ENCODE assay signal across 8 cellular contexts in the genomic region with DNA sequence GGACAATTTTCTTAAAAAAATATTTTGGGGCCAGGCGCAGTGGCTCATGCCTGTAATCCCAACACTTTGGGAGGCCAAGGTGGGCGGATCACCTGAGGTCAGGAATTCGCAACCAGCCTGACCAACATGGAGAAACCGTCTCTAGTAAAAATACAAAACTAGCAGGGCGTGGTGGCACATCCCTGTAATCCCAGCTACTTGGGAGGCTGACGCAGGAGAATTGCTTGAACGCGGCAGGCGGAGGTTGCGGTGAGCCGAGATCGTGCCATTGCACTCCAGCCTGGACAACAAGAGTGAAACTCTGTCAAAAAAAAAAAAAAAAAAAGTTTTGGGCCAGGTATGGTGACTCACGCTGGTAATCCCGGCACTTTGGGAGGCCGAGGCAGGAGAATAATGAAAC. TPM values are rescaled to one million over a fixed set of nuclear protein-coding genes. Genes with fewer than 3 reads are reported as not detected.
DNase-seq lines count a peak whose midpoint lies in the region; ATAC-seq and TF ChIP-seq lines count a peak whose summit lies in the region.
"Not testable (repeated sequence)": the region's sequence is repeated elsewhere in the genome, so short reads cannot be mapped to it uniquely, and the experiment has no call there.

No MANE protein-coding gene starts in this region.

- H3K9me2 ChIP-seq in PC-9 (ENCODE audit: insufficient read depth), result not testable (repeated sequence)

- H3K79me2 ChIP-seq in PC-9 (ENCODE audit: low read depth), result not testable (repeated sequence)

- not testable (repeated sequence) for ATAC-seq in CD8-positive, alpha-beta T cell; effector memory CD8-positive, alpha-beta T cell (replicated peaks); naive thymus-derived CD8-positive, alpha-beta T cell

- not testable (repeated sequence) for H2AFZ ChIP-seq in PC-9

- H3F3A ChIP-seq in PC-9 (ENCODE audit: insufficient read depth, low read depth), result peaks cover 28% of the 10 kb centered on the region

- not testable (repeated sequence) for BruUV-seq in PC-9 (replicated peaks; lab: Mats Ljungman, UMichigan)

- not testable (repeated sequence) for H3K9me3 ChIP-seq in CD8-positive, alpha-beta T cell (ENCODE audit: low read length); PC-9 (ENCODE audit: insufficient read depth, low read depth); ascending aorta; neutrophil; subcutaneous abdominal adipose tissue (ENCODE audit: control insufficient read depth in 5 of 5, low read length in 5 of 5)

- peak overlapping the region; percentile 64 for H3K27ac Mint-ChIP-seq in CD8-positive, alpha-beta T cell
- not testable (repeated sequence) for H3K27ac Mint-ChIP-seq in activated CD4-positive, alpha-beta T cell treated with anti-CD3 and anti-CD28 coated beads, Interleukin-2, amount 10 ng/mL, durations not matched to agents 24 days and 14 days
- peak overlapping the region; percentile 51 to 58 for H3K27ac Mint-ChIP-seq in effector memory CD8-positive, alpha-beta T cell
- H3K27ac Mint-ChIP-seq in naive thymus-derived CD8-positive, alpha-beta T cell, result peak overlapping the region in 6 of 10 donors; percentile 36 to 72 (median 58)

- POLR2A ChIA-PET in CD8-positive, alpha-beta T cell (lab: Charles Lee), result interaction anchor here (1.5 kb wide), 1 partner anchor 18 kb away, joined by 6 read pairs; no protein-coding TSS in a partner anchor
- POLR2A ChIA-PET in PC-9 (lab: Charles Lee; ENCODE audit: unreplicated experiment); naive thymus-derived CD8-positive, alpha-beta T cell (lab: Charles Lee): not testable (repeated sequence)

- H3K36me3 ChIP-seq in CD8-positive, alpha-beta T cell (ENCODE audit: insufficient read depth, low read length), result peaks cover 13% of the 10 kb centered on the region
- H3K36me3 ChIP-seq in PC-9 (ENCODE audit: low read depth), result peaks cover 26% of the 10 kb centered on the region; the same call in 1 of the 2 replicates
- H3K36me3 ChIP-seq in ascending aorta, result peaks cover 23 to 48% of the 10 kb centered on the region in 2 donors
- peaks cover 82% of the 10 kb centered on the region for H3K36me3 ChIP-seq in neutrophil
- H3K36me3 ChIP-seq in subcutaneous abdominal adipose tissue (ENCODE audit: control insufficient read depth in 5 of 5, insufficient read depth in 5 of 5, low read length in 5 of 5), result peaks cover 10 to 41% (median 23%) of the 10 kb centered on the region in 5 donors

- not testable (repeated sequence) for TF ChIP-seq CTCF in CD8-positive, alpha-beta T cell (IDR thresholded peaks at IDR 0.05); PC-9 (conservative IDR thresholded peaks at IDR 0.05); ascending aorta (IDR thresholded peaks at IDR 0.05); neutrophil (IDR thresholded peaks at IDR 0.05)

- DNase-seq in CD8-positive, alpha-beta T cell; PC-9; ascending aorta (ENCODE audit: low spot score in 2 of 2); effector memory CD8-positive, alpha-beta T cell; naive thymus-derived CD8-positive, alpha-beta T cell: not testable (repeated sequence)
- DNase-seq in activated CD4-positive, alpha-beta T cell treated with anti-CD3 and anti-CD28 coated beads, Interleukin-2, amount 10 ng/mL, durations not matched to agents 24 days and 14 days, result peak; percentile 37

- H3K4me3 ChIP-seq in CD8-positive, alpha-beta T cell (ENCODE audit: low read depth, low read length); PC-9; ascending aorta; neutrophil (ENCODE audit: low read depth in 1 of 2, low read length in 1 of 2); subcutaneous abdominal adipose tissue (ENCODE audit: low read depth in 1 of 5, low read length in 5 of 5): not testable (repeated sequence)

- not testable (repeated sequence) for H3K4me1 ChIP-seq in CD8-positive, alpha-beta T cell (ENCODE audit: insufficient read depth, low read length); ascending aorta; neutrophil (ENCODE audit: control insufficient read depth in 1 of 2, insufficient read depth in 1 of 2, low read depth in 1 of 2, low read length in 1 of 2)
- H3K4me1 ChIP-seq in PC-9 (replicated peaks; ENCODE audit: insufficient read depth) (peaks cover 17% of the 10 kb centered on the region), subcutaneous abdominal adipose tissue (ENCODE audit: control insufficient read depth in 5 of 5, insufficient read depth in 5 of 5, low read length in 5 of 5) (peaks cover 0 to 11% (median 7%) of the 10 kb centered on the region in 5 donors)

- H3K9me3 Mint-ChIP-seq in CD8-positive, alpha-beta T cell; activated CD4-positive, alpha-beta T cell treated with anti-CD3 and anti-CD28 coated beads, Interleukin-2, amount 10 ng/mL, durations not matched to agents 24 days and 14 days; effector memory CD8-positive, alpha-beta T cell; naive thymus-derived CD8-positive, alpha-beta T cell: not testable (repeated sequence)

- H4K20me1 ChIP-seq in PC-9 (ENCODE audit: insufficient read depth), result not testable (repeated sequence)

- H3K27ac ChIP-seq in CD8-positive, alpha-beta T cell (ENCODE audit: low read depth, low read length), result not testable (repeated sequence)
- H3K27ac ChIP-seq in PC-9 (peak overlapping the region; percentile 70), ascending aorta (peak overlapping the region; percentile 4 to 34), neutrophil (peak overlapping the region; percentile 29), subcutaneous abdominal adipose tissue (ENCODE audit: low read depth, low read length) (peak overlapping the region; percentile 3)

- H3K9ac ChIP-seq in subcutaneous abdominal adipose tissue (ENCODE audit: low read length in 5 of 5), result not testable (repeated sequence)

- H3K4me2 ChIP-seq in PC-9, result peak overlapping the region; percentile 21

- H3K27me3 Mint-ChIP-seq in CD8-positive, alpha-beta T cell (ENCODE audit: low read depth); activated CD4-positive, alpha-beta T cell treated with anti-CD3 and anti-CD28 coated beads, Interleukin-2, amount 10 ng/mL, durations not matched to agents 24 days and 14 days; effector memory CD8-positive, alpha-beta T cell; naive thymus-derived CD8-positive, alpha-beta T cell: not testable (repeated sequence)

- H3K36me3 Mint-ChIP-seq in CD8-positive, alpha-beta T cell, result peaks cover 40% of the 10 kb centered on the region
- peaks cover 42% of the 10 kb centered on the region for H3K36me3 Mint-ChIP-seq in activated CD4-positive, alpha-beta T cell treated with anti-CD3 and anti-CD28 coated beads, Interleukin-2, amount 10 ng/mL, durations not matched to agents 24 days and 14 days (ENCODE audit: low read depth)
- peaks cover 27% of the 10 kb centered on the region for H3K36me3 Mint-ChIP-seq in effector memory CD8-positive, alpha-beta T cell (ENCODE audit: insufficient read depth)
- H3K36me3 Mint-ChIP-seq in naive thymus-derived CD8-positive, alpha-beta T cell, result peaks cover 0 to 55% (median 2%) of the 10 kb centered on the region in 3 donors

- not testable (repeated sequence) for H3K4me3 Mint-ChIP-seq in CD8-positive, alpha-beta T cell; activated CD4-positive, alpha-beta T cell treated with anti-CD3 and anti-CD28 coated beads, Interleukin-2, amount 10 ng/mL, durations not matched to agents 24 days and 14 days; effector memory CD8-positive, alpha-beta T cell; naive thymus-derived CD8-positive, alpha-beta T cell

- H3K27me3 ChIP-seq in CD8-positive, alpha-beta T cell (ENCODE audit: insufficient read depth, low read length); PC-9 (ENCODE audit: insufficient read depth, low read depth); ascending aorta; neutrophil; subcutaneous abdominal adipose tissue (ENCODE audit: control insufficient read depth in 5 of 5, insufficient read depth in 4 of 5, low read length in 5 of 5): not testable (repeated sequence)

- H3K4me1 Mint-ChIP-seq in CD8-positive, alpha-beta T cell (ENCODE audit: low read depth), result peaks cover 13% of the 10 kb centered on the region
- H3K4me1 Mint-ChIP-seq in activated CD4-positive, alpha-beta T cell treated with anti-CD3 and anti-CD28 coated beads, Interleukin-2, amount 10 ng/mL, durations not matched to agents 24 days and 14 days, result peaks cover 11% of the 10 kb centered on the region
- peaks cover 6 to 10% of the 10 kb centered on the region in 2 donors for H3K4me1 Mint-ChIP-seq in effector memory CD8-positive, alpha-beta T cell (ENCODE audit: low read depth in 2 of 2)
- peaks cover 4 to 17% (median 16%) of the 10 kb centered on the region in 4 donors for H3K4me1 Mint-ChIP-seq in naive thymus-derived CD8-positive, alpha-beta T cell

- CTCF ChIA-PET in CD8-positive, alpha-beta T cell (lab: Charles Lee), result interaction anchor here (0.6 to 1.3 kb wide), 2 partner anchors 11 to 259 kb away, joined by 3 to 4 read pairs; no protein-coding TSS in a partner anchor
- CTCF ChIA-PET in PC-9 (lab: Charles Lee), result not testable (repeated sequence)

- intact Hi-C loops in CD8-positive, alpha-beta T cell (cut with DNase I, micrococcal nuclease); PC-9 (cut with micrococcal nuclease; ENCODE audit: unreplicated experiment); activated CD4-positive, alpha-beta T cell treated with anti-CD3 and anti-CD28 coated beads, Interleukin-2, amount 10 ng/mL, durations not matched to agents 24 days and 14 days (cut with micrococcal nuclease); ascending aorta (cut with DNase I): not testable (repeated sequence)

RNA-seq across cellular contexts. Expression of a gene that starts 32.7 kb away (rescaled TPM):
- 1 to 10 TPM; 1.3 to 2.8 TPM for total RNA-seq in CD8-positive, alpha-beta T cell
- total RNA-seq in PC-9 (2021) (19.2 and 22.6 TPM in 2 replicates), ascending aorta (7.2 TPM)
- 5.7 and 8.7 TPM in 2 replicates for total RNA-seq in activated CD4-positive, alpha-beta T cell treated with anti-CD3 and anti-CD28 coated beads, Interleukin-2, amount 10 ng/mL, durations not matched to agents 24 days and 14 days
- 10 to 100 TPM; 21.3 to 25.7 TPM for total RNA-seq in naive thymus-derived CD8-positive, alpha-beta T cell
- polyA plus RNA-seq in naive thymus-derived CD8-positive, alpha-beta T cell, result 10 to 100 TPM; 45.5 to 62.1 (median 56.9) TPM
